ENCODE assay signal across 1 cellular context in genomic region chr1:12549106-12549459, GRCh38.
TF ChIP-seq lines count a peak whose summit lies in the region.

No MANE protein-coding gene starts in this region.

TF ChIP-seq in K562, 482 proteins besides CTCF, POLR2A, EP300 and RAD21 (continued from another document):
- TF ChIP-seq ZNF639 (CRISPR knock-in tag; conservative IDR thresholded peaks at IDR 0.05 in 1 of 2, IDR thresholded peaks at IDR 0.05 in 1 of 2): peak in 1 of 2 experiments; percentile 24; a peak in 1 of 4 replicates
- TF ChIP-seq SIN3A (IDR thresholded peaks at IDR 0.05; ENCODE audit: borderline replicate concordance in 2 of 2, control insufficient read depth in 1 of 2, low read depth in 2 of 2, low read length in 2 of 2): peak; percentile 6 to 15; a peak in 2 of 4 replicates
- 0 out of 2 replicates have a peak, but pooled peaks have one; percentile 41 for TF ChIP-seq ESRRA (IDR thresholded peaks at IDR 0.05; ENCODE audit: borderline replicate concordance, low read depth)
- no peak for TF ChIP-seq SMARCA5 (IDR thresholded peaks at IDR 0.05)
- peak; percentile 79; the same call in 1 of the 2 replicates for TF ChIP-seq DMBX1 (CRISPR knock-in tag; IDR thresholded peaks at IDR 0.05; ENCODE audit: borderline replicate concordance)
- TF ChIP-seq PURB (CRISPR knock-in tag; IDR thresholded peaks at IDR 0.05; ENCODE audit: low read depth): no peak
- TF ChIP-seq ZNF511 (CRISPR knock-in tag; IDR thresholded peaks at IDR 0.05): 0 out of 2 replicates have a peak, but pooled peaks have one; percentile 12
- TF ChIP-seq, protein P1, sequence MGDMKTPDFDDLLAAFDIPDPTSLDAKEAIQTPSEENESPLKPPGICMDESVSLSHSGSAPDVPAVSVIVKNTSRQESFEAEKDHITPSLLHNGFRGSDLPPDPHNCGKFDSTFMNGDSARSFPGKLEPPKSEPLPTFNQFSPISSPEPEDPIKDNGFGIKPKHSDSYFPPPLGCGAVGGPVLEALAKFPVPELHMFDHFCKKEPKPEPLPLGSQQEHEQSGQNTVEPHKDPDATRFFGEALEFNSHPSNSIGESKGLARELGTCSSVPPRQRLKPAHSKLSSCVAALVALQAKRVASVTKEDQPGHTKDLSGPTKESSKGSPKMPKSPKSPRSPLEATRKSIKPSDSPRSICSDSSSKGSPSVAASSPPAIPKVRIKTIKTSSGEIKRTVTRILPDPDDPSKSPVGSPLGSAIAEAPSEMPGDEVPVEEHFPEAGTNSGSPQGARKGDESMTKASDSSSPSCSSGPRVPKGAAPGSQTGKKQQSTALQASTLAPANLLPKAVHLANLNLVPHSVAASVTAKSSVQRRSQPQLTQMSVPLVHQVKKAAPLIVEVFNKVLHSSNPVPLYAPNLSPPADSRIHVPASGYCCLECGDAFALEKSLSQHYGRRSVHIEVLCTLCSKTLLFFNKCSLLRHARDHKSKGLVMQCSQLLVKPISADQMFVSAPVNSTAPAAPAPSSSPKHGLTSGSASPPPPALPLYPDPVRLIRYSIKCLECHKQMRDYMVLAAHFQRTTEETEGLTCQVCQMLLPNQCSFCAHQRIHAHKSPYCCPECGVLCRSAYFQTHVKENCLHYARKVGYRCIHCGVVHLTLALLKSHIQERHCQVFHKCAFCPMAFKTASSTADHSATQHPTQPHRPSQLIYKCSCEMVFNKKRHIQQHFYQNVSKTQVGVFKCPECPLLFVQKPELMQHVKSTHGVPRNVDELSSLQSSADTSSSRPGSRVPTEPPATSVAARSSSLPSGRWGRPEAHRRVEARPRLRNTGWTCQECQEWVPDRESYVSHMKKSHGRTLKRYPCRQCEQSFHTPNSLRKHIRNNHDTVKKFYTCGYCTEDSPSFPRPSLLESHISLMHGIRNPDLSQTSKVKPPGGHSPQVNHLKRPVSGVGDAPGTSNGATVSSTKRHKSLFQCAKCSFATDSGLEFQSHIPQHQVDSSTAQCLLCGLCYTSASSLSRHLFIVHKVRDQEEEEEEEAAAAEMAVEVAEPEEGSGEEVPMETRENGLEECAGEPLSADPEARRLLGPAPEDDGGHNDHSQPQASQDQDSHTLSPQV (IDR thresholded peaks at IDR 0.05): peak; percentile 96
- TF ChIP-seq, protein P2, sequence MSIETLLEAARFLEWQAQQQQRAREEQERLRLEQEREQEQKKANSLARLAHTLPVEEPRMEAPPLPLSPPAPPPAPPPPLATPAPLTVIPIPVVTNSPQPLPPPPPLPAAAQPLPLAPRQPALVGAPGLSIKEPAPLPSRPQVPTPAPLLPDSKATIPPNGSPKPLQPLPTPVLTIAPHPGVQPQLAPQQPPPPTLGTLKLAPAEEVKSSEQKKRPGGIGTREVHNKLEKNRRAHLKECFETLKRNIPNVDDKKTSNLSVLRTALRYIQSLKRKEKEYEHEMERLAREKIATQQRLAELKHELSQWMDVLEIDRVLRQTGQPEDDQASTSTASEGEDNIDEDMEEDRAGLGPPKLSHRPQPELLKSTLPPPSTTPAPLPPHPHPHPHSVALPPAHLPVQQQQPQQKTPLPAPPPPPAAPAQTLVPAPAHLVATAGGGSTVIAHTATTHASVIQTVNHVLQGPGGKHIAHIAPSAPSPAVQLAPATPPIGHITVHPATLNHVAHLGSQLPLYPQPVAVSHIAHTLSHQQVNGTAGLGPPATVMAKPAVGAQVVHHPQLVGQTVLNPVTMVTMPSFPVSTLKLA (conservative IDR thresholded peaks at IDR 0.05): peak in 1 of 2 experiments; percentile 51
- 0 out of 2 replicates have a peak, but pooled peaks have one; percentile 2 for TF ChIP-seq NFE2 (IDR thresholded peaks at IDR 0.05; ENCODE audit: low read depth)
- TF ChIP-seq, protein P3, sequence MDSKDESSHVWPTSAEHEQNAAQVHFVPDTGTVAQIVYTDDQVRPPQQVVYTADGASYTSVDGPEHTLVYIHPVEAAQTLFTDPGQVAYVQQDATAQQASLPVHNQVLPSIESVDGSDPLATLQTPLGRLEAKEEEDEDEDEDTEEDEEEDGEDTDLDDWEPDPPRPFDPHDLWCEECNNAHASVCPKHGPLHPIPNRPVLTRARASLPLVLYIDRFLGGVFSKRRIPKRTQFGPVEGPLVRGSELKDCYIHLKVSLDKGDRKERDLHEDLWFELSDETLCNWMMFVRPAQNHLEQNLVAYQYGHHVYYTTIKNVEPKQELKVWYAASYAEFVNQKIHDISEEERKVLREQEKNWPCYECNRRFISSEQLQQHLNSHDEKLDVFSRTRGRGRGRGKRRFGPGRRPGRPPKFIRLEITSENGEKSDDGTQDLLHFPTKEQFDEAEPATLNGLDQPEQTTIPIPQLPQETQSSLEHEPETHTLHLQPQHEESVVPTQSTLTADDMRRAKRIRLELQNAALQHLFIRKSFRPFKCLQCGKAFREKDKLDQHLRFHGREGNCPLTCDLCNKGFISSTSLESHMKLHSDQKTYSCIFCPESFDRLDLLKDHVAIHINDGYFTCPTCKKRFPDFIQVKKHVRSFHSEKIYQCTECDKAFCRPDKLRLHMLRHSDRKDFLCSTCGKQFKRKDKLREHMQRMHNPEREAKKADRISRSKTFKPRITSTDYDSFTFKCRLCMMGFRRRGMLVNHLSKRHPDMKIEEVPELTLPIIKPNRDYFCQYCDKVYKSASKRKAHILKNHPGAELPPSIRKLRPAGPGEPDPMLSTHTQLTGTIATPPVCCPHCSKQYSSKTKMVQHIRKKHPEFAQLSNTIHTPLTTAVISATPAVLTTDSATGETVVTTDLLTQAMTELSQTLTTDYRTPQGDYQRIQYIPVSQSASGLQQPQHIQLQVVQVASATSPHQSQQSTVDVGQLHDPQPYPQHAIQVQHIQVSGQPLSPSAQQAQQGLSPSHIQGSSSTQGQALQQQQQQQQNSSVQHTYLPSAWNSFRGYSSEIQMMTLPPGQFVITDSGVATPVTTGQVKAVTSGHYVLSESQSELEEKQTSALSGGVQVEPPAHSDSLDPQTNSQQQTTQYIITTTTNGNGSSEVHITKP (IDR thresholded peaks at IDR 0.05; ENCODE audit: partially characterized antibody): no peak
- TF ChIP-seq KLF1 (tag; IDR thresholded peaks at IDR 0.05): 0 out of 2 replicates have a peak, but pooled peaks have one; percentile 30
- peak; percentile 69; the same call in 1 of the 2 replicates for TF ChIP-seq ZNF583 (CRISPR knock-in tag; IDR thresholded peaks at IDR 0.05)
- TF ChIP-seq HSF4 (CRISPR knock-in tag; IDR thresholded peaks at IDR 0.05; ENCODE audit: borderline replicate concordance): no peak
TF ChIP-seq in K562: peak in this region for 46.
